In the genomic region with DNA sequence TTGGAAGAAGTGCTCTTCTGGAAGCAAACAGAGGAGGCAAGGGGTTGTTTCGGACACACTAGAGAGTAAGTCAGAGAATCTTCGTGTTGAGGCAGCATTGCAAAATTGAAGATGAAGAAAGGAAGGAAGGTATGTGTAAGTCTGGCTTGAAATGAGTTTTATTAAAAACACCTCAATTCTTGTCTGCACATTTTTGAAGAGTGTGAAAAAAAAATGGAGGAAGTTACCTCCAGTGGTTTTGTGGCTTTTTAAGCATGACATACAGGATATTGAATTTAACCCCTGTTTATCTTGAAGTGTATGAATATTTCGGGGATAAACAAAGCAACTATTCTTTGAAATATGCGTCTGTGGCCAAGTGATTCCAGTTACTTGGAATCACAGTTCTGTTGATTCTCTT, we compare ENCODE assay signal across 8 cellular contexts.
DNase-seq lines count a peak whose midpoint lies in the region; ATAC-seq, FAIRE-seq and TF ChIP-seq lines count a peak whose summit lies in the region.

No MANE protein-coding gene starts in this region.

- no peaks in the 10 kb centered on the region for H3K36me3 ChIP-seq in vagina

- no peaks in the 10 kb centered on the region for H3K9me3 ChIP-seq in right cardiac atrium (ENCODE audit: control insufficient read depth, low read length)
- H3K9me3 ChIP-seq in vagina: no peaks in the 10 kb centered on the region

- TF ChIP-seq POLR2A in vagina (IDR thresholded peaks at IDR 0.05): no peak

- peak overlapping the region; percentile 98 for H3K4me3 Mint-ChIP-seq in activated B cell treated with CpG ODN at 0.5 μM for 24 hours

- no peak for FAIRE-seq in D721Med (lab: Jason Lieb, UNC)

- peak overlapping the region; percentile 98 for H3K27ac Mint-ChIP-seq in activated B cell treated with CpG ODN at 0.5 μM for 24 hours

- no peak for DNase-seq in right cardiac atrium
- no peak for DNase-seq in left cardiac atrium
- no peak for DNase-seq in activated B cell treated with CpG ODN at 0.5 μM for 24 hours
- peak; percentile 23 for DNase-seq in kidney tubule cell (ENCODE audit: low spot score)
- DNase-seq in vagina (ENCODE audit: extremely low spot score in 2 of 2): no peak
- no peak for DNase-seq in DMS153 treated with DMSO at 0.1 percent for 48 hours (lab: John Stamatoyannopoulos, UW; ENCODE audit: unreplicated experiment)
- DNase-seq in D721Med (ENCODE audit: insufficient read length, low spot score): no peak

- no peaks in the 10 kb centered on the region for H3K27me3 ChIP-seq in right cardiac atrium (ENCODE audit: control insufficient read depth, insufficient read depth)
- no peaks in the 10 kb centered on the region for H3K27me3 ChIP-seq in vagina

- intact Hi-C loops in right cardiac atrium (cut with DNase I) (loop anchor here (5.0 to 10.0 kb wide), 4 partner anchors 58 to 114 kb away; no protein-coding TSS in a partner anchor), left cardiac atrium (cut with DNase I) (loop anchor here in 1 of 2 donors (5.0 kb wide), 1 partner anchor 58 kb away; no protein-coding TSS in a partner anchor), activated B cell treated with CpG ODN at 0.5 μM for 24 hours (cut with micrococcal nuclease) (loop anchor here (1.0 to 10.0 kb wide), 5 partner anchors 10 to 1366 kb away; partner anchors contain the start of gene JAK1), vagina (cut with DNase I) (no loop called here)

- H3K4me3 ChIP-seq in right cardiac atrium (ENCODE audit: low read length): no peak overlapping the region
- no peak overlapping the region for H3K4me3 ChIP-seq in vagina

- 29% methylated on average over 4 of the region's 4 CpGs for WGBS in right cardiac atrium

- no peaks in the 10 kb centered on the region for H3K27me3 Mint-ChIP-seq in activated B cell treated with CpG ODN at 0.5 μM for 24 hours

- H3K27ac ChIP-seq in right cardiac atrium (ENCODE audit: low read length): peak overlapping the region; percentile 12
- peak overlapping the region; percentile 74 for H3K27ac ChIP-seq in vagina

- no peak for ATAC-seq in right cardiac atrium
- no peak for ATAC-seq in left cardiac atrium
- ATAC-seq in activated B cell treated with CpG ODN at 0.5 μM for 24 hours (ENCODE audit: low read depth): peak; percentile 22
- ATAC-seq in HG02623 (IDR thresholded peaks at IDR 0.05; ENCODE audit: unreplicated experiment): no peak

- peaks cover 5% of the 10 kb centered on the region for H3K4me1 ChIP-seq in right cardiac atrium (ENCODE audit: control insufficient read depth, insufficient read depth, low read length)
- H3K4me1 ChIP-seq in vagina: no peaks in the 10 kb centered on the region

- TF ChIP-seq CTCF in activated B cell treated with CpG ODN at 0.5 μM for 24 hours (IDR thresholded peaks at IDR 0.05): no peak
- TF ChIP-seq CTCF in vagina (IDR thresholded peaks at IDR 0.05): no peak
- TF ChIP-seq CTCF in D721Med (IDR thresholded peaks at IDR 0.05; ENCODE audit: insufficient read depth, missing control alignments): no peak

- CTCF ChIA-PET in activated B cell treated with CpG ODN at 0.5 μM for 24 hours (lab: Charles Lee): interaction anchor here (1.4 to 3.9 kb wide), 5 partner anchors 16 to 115 kb away, joined by 3 to 26 read pairs (median 8); no protein-coding TSS in a partner anchor

- H3K36me3 Mint-ChIP-seq in activated B cell treated with CpG ODN at 0.5 μM for 24 hours (ENCODE audit: low read depth): peaks cover 39% of the 10 kb centered on the region

- peaks cover 59% of the 10 kb centered on the region for H3K4me1 Mint-ChIP-seq in activated B cell treated with CpG ODN at 0.5 μM for 24 hours

- no peaks in the 10 kb centered on the region for H3K9me3 Mint-ChIP-seq in activated B cell treated with CpG ODN at 0.5 μM for 24 hours

- POLR2A ChIA-PET in activated B cell treated with CpG ODN at 0.5 μM for 24 hours (lab: Charles Lee): interaction anchor here (0.6 to 11.2 kb wide), 13 partner anchors 20 to 114 kb away, joined by 3 to 279 read pairs (median 18); no protein-coding TSS in a partner anchor
